In the genomic region with DNA sequence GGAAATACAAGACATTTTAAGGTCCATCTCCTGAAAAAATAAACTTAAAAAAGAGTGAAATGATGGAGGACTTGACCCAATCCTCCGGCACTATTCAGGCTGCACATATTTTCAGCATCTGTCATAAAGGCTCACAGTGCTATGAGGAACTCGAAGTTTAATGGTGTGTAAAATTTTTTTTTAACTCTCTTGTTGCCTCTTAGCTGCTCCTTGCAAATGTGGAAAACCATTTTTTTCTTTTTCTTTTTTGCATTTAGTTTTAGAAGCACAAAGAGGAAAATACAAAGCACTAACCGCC, we compare ENCODE assay signal across 20 cellular contexts.
DNase-seq lines count a peak whose midpoint lies in the region; ATAC-seq and TF ChIP-seq lines count a peak whose summit lies in the region.
"Had no signal": no experiment of that assay in that cellular context is flagged by ENCODE, and none has a peak within 500 bp of the region (broad histone marks: within the 10 kb centered on the region; RNA-seq: fewer than 3 reads in every experiment).

No MANE protein-coding gene starts in this region.

- no peak for ATAC-seq in HG02938 (IDR thresholded peaks at IDR 0.05; ENCODE audit: unreplicated experiment)
- ATAC-seq: activated T-cell treated with anti-CD3 and anti-CD28 coated beads, Interleukin-2, amount 50 U/mL, for 4 hours; heart left ventricle had no signal

- DNase-seq in EH (ENCODE audit: low read depth) (peak; percentile 75), SJSA1 (ENCODE audit: low read depth in 1 of 2, low spot score in 2 of 2) (peak in 1 of 2 experiments; percentile 26), fibroblast of pulmonary artery (ENCODE audit: low read depth) (peak; percentile 14), renal cortical epithelial cell (ENCODE audit: low read depth) (peak; percentile 73), testis (no peak), Peyer's patch (no peak), tibial artery (no peak)
- DNase-seq: activated CD4-positive, alpha-beta T cell treated with anti-CD3 and anti-CD28 coated beads, Interleukin-2, amount 50 U/mL, for 4 hours; activated T-cell treated with anti-CD3 and anti-CD28 coated beads, Interleukin-2, amount 50 U/mL, for 4 hours; central memory CD4-positive, alpha-beta T cell; heart left ventricle; islet precursor cell; KBM-7; midbrain; NCI-H1417; NCI-H510A treated with DMSO at 0.1 percent for 48 hours; spleen had no signal

- H3K4me3 ChIP-seq in SJSA1 (no peak overlapping the region), fibroblast of pulmonary artery (replicated peaks; ENCODE audit: low read depth, low read length) (no peak overlapping the region), testis (no peak overlapping the region), Peyer's patch (no peak overlapping the region), tibial artery (no peak overlapping the region)
- H3K4me3 ChIP-seq: BLaER1 treated with 17β-estradiol and CSF1 and Interleukin-3, amounts not matched to agents 10 nM and 100 nM; heart left ventricle; spleen; vagina had no signal

- H3K4me1 ChIP-seq in SJSA1 (replicated peaks) (peaks cover 14% of the 10 kb centered on the region), testis (no peaks in the 10 kb centered on the region), Peyer's patch (no peaks in the 10 kb centered on the region), tibial artery (peaks cover 0 to 10% (median 0%) of the 10 kb centered on the region in 4 donors)
- H3K4me1 ChIP-seq: BLaER1 treated with 17β-estradiol and CSF1 and Interleukin-3, amounts not matched to agents 10 nM and 100 nM; heart left ventricle; spleen; vagina had no signal

- WGBS in testis, 2 donors, result 51 to 64% methylated on average over 3 of the region's 3 CpGs

- no peak for TF ChIP-seq POLR2A in testis (IDR thresholded peaks at IDR 0.05)
- no peak for TF ChIP-seq POLR2A in Peyer's patch (IDR thresholded peaks at IDR 0.05)

- H3K27ac ChIP-seq in SJSA1, result peak overlapping the region; percentile 21; the same call in 1 of the 2 replicates
- no peak overlapping the region for H3K27ac ChIP-seq in testis
- no peak overlapping the region for H3K27ac ChIP-seq in Peyer's patch
- H3K27ac ChIP-seq in tibial artery, result no peak overlapping the region
- H3K27ac ChIP-seq: BLaER1 treated with 17β-estradiol and CSF1 and Interleukin-3, amounts not matched to agents 10 nM and 100 nM; heart left ventricle; spleen; vagina had no signal

- TF ChIP-seq CTCF in fibroblast of pulmonary artery (IDR thresholded peaks at IDR 0.05; ENCODE audit: low read length, missing control alignments), result no peak
- no peak for TF ChIP-seq CTCF in testis (IDR thresholded peaks at IDR 0.05)
- TF ChIP-seq CTCF in Peyer's patch (IDR thresholded peaks at IDR 0.05), result no peak
- TF ChIP-seq CTCF in tibial artery (IDR thresholded peaks at IDR 0.05), result no peak

- H3K27me3 ChIP-seq in SJSA1 (replicated peaks) (no peaks in the 10 kb centered on the region), testis (no peaks in the 10 kb centered on the region), Peyer's patch (no peaks in the 10 kb centered on the region), tibial artery (no peaks in the 10 kb centered on the region)
- H3K27me3 ChIP-seq: heart left ventricle, spleen, vagina had no signal

- H3K36me3 ChIP-seq in SJSA1 (no peaks in the 10 kb centered on the region), testis (ENCODE audit: low read depth, missing control alignments) (no peaks in the 10 kb centered on the region), Peyer's patch (no peaks in the 10 kb centered on the region), tibial artery (no peaks in the 10 kb centered on the region)
- H3K36me3 ChIP-seq: BLaER1 treated with 17β-estradiol and CSF1 and Interleukin-3, amounts not matched to agents 10 nM and 100 nM; heart left ventricle; spleen; vagina had no signal

- H3K9me3 ChIP-seq in SJSA1 (replicated peaks) (no peaks in the 10 kb centered on the region), testis (no peaks in the 10 kb centered on the region), Peyer's patch (no peaks in the 10 kb centered on the region), tibial artery (no peaks in the 10 kb centered on the region)
- H3K9me3 ChIP-seq: heart left ventricle, spleen, vagina had no signal

- intact Hi-C loops in testis (cut with DNase I; ENCODE audit: low total_unique reads) (no loop called here), tibial artery (cut with DNase I; ENCODE audit: low total_unique reads) (no loop called here)

Comparison
In these comparisons a context has a peak if more than half of its experiments do, and no peak if none do; other contexts are left out.
1. DNase-seq: peak in EH (single experiment), fibroblast of pulmonary artery (single experiment) and renal cortical epithelial cell (single experiment); none in testis (single experiment), Peyer's patch (0 of 3) and tibial artery (0 of 2).